Comparison of ENCODE assay signal across 19 cellular contexts in the genomic region with DNA sequence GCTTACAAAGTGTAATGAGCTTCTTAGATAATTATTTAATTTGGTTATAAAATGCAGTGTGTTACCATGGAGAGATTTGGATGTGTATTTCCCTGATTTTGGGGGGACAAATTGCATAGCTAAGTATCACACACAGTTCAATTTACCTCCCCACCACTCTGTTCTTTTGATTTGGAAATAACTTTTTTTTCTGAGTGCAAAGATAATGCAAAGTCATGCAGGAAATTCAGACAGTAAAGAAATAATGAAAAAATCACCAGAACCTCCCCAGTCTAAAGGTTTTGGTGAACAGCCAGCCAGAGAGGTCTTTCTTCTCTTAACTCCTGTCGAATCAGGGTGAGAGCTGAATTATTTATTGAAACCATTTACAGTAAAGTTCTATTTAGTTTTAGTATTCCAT. TPM values are rescaled to one million over a fixed set of nuclear protein-coding genes. Genes with fewer than 3 reads are reported as not detected.
"Had no signal": no experiment of that assay in that cellular context is flagged by ENCODE, and none has a peak within 500 bp of the region (broad histone marks: within the 10 kb centered on the region; RNA-seq: fewer than 3 reads in every experiment).

No MANE protein-coding gene starts in this region.

- H3K9me3 ChIP-seq: heart left ventricle, transverse colon, uterus had no signal

- DNase-seq: activated CD4-positive, alpha-beta T cell treated with anti-CD3 and anti-CD28 coated beads, Interleukin-2, amount 10 ng/mL, durations not matched to agents 7 days and 5 days; activated CD4-positive, CD25-positive, alpha-beta regulatory T cell treated with anti-CD3 and anti-CD28 coated beads, Interleukin-2, amount 50 U/mL, for 72 hours; activated CD8-positive, alpha-beta memory T cell treated with anti-CD3 and anti-CD28 coated beads, Interleukin-2, amount 10 ng/mL, durations not matched to agents 7 days and 5 days; activated CD8-positive, alpha-beta T cell treated with anti-CD3 and anti-CD28 coated beads for 36 hours; activated effector memory CD4-positive, alpha-beta T cell treated with anti-CD3 and anti-CD28 coated beads, Interleukin-2, amount 50 U/mL, for 16 hours; activated naive CD4-positive, alpha-beta T cell treated with anti-CD3 and anti-CD28 coated beads, Interleukin-2, amount 50 U/mL, for 16 hours; activated naive CD8-positive, alpha-beta T cell treated with anti-CD3 and anti-CD28 coated beads, Interleukin-2, amount 50 U/mL, for 24 hours; activated T-cell treated with anti-CD3 and anti-CD28 coated beads for 4 hours; cortex of kidney; heart left ventricle; left colon; small intestine; stimulated activated CD4-positive, alpha-beta T cell treated with anti-CD3 and anti-CD28 coated beads, Interleukin-15, amount 100 ng/mL, for 24 hours; transverse colon; uterus had no signal

- H3K36me3 ChIP-seq: cardiac muscle cell, heart left ventricle, transverse colon, uterus had no signal

- ATAC-seq: activated CD8-positive, alpha-beta memory T cell treated with anti-CD3 and anti-CD28 coated beads, Interleukin-2, amount 10 ng/mL, durations not matched to agents 7 days and 5 days; activated CD8-positive, alpha-beta T cell treated with anti-CD3 and anti-CD28 coated beads for 36 hours; activated naive CD8-positive, alpha-beta T cell treated with anti-CD3 and anti-CD28 coated beads, Interleukin-2, amount 50 U/mL, for 24 hours; heart left ventricle; left colon; sciatic nerve; stimulated activated memory B cell treated with anti-CD40 and anti-IgM and Interleukin-4, amounts not matched to agents 10 μg/mL and 1 μg/mL and 100 μg/mL, for 72 hours had no signal

- H3K4me3 ChIP-seq: cardiac muscle cell, heart left ventricle, transverse colon, uterus had no signal

- H3K27ac ChIP-seq: cardiac muscle cell, epithelial cell of prostate, heart left ventricle, transverse colon, uterus had no signal

RNA-seq across cellular contexts. Expression of gene ADGRV1, which starts 3.2 kb away (rescaled TPM):
- polyA plus RNA-seq: heart left ventricle had no signal
